ENCODE assay signal across 1 cellular context in genomic region chr19:39474139-39474620, GRCh38.
TF ChIP-seq lines count a peak whose summit lies in the region.

No MANE protein-coding gene starts in this region.

TF ChIP-seq in endothelial cell of umbilical vein, 7 proteins besides CTCF, POLR2A, EP300 and RAD21:
- TF ChIP-seq JUN (IDR thresholded peaks at IDR 0.05; ENCODE audit: borderline replicate concordance, insufficient read depth, insufficient read length, low read depth) = no peak
- TF ChIP-seq EZH2 (IDR thresholded peaks at IDR 0.05; ENCODE audit: borderline replicate concordance, low read depth, low read length, severe bottlenecking) = no peak
- TF ChIP-seq FOS (IDR thresholded peaks at IDR 0.05; ENCODE audit: borderline replicate concordance, insufficient read depth, low read length) = no peak
- no peak for TF ChIP-seq MYC (IDR thresholded peaks at IDR 0.05; ENCODE audit: low read depth, low read length)
- no peak for TF ChIP-seq GATA2 (IDR thresholded peaks at IDR 0.05; ENCODE audit: insufficient read depth, insufficient read length, low read depth, low read length)
- no peak for TF ChIP-seq MAX (IDR thresholded peaks at IDR 0.05; ENCODE audit: insufficient read depth, insufficient read length)
